Comparison of ENCODE assay signal across 8 cellular contexts in genomic region chr17:77425791-77426641, GRCh38.
DNase-seq lines count a peak whose midpoint lies in the region; ATAC-seq, FAIRE-seq and TF ChIP-seq lines count a peak whose summit lies in the region.

No MANE protein-coding gene starts in this region.

- H3K27ac Mint-ChIP-seq in CD14-positive monocyte (peak overlapping the region; percentile 75 to 93 (median 90)), memory B cell (peak overlapping the region; percentile 87)

- H3K27me3 ChIP-seq in NT2/D1 (ENCODE audit: insufficient read depth, insufficient read length) = no peaks in the 10 kb centered on the region
- H3K27me3 ChIP-seq in bronchial epithelial cell (ENCODE audit: control insufficient read depth, insufficient read depth, low read length) = no peaks in the 10 kb centered on the region
- H3K27me3 ChIP-seq in upper lobe of right lung = no peaks in the 10 kb centered on the region

- H3K36me3 Mint-ChIP-seq in CD14-positive monocyte (peaks cover 7 to 40% of the 10 kb centered on the region in 2 donors), memory B cell (no peaks in the 10 kb centered on the region)

- no peaks in the 10 kb centered on the region for H3K9me3 ChIP-seq in NT2/D1 (ENCODE audit: insufficient read depth, low read length)
- H3K9me3 ChIP-seq in upper lobe of right lung = no peaks in the 10 kb centered on the region

- H3K9me3 Mint-ChIP-seq in CD14-positive monocyte (no peaks in the 10 kb centered on the region), memory B cell (no peaks in the 10 kb centered on the region)

- H3K27me3 Mint-ChIP-seq in CD14-positive monocyte (ENCODE audit: low read depth in 3 of 3) = no peaks in the 10 kb centered on the region
- H3K27me3 Mint-ChIP-seq in memory B cell = no peaks in the 10 kb centered on the region

- DNase-seq in CD14-positive monocyte (ENCODE audit: low spot score) = peak; percentile 81
- no peak for DNase-seq in NT2/D1 (ENCODE audit: low read depth, low spot score)
- DNase-seq in bronchial epithelial cell (ENCODE audit: low read depth) = peak; percentile 71
- no peak for DNase-seq in memory B cell (ENCODE audit: low spot score in 2 of 2)
- no peak for DNase-seq in upper lobe of right lung
- no peak for DNase-seq in GF-D8 (lab: John Stamatoyannopoulos, UW)

- H3K36me3 ChIP-seq in NT2/D1 (ENCODE audit: insufficient read depth, insufficient read length, low read length) (peaks cover 30% of the 10 kb centered on the region), bronchial epithelial cell (ENCODE audit: control insufficient read depth, insufficient read depth, low read length) (peaks cover 15% of the 10 kb centered on the region), upper lobe of right lung (no peaks in the 10 kb centered on the region)

- ATAC-seq in memory B cell (ENCODE audit: low read depth) (no peak), upper lobe of right lung (no peak), HG03159 (IDR thresholded peaks at IDR 0.05; ENCODE audit: unreplicated experiment) (no peak), GM19452 (IDR thresholded peaks at IDR 0.05; ENCODE audit: unreplicated experiment) (no peak)

- H3K4me3 ChIP-seq in NT2/D1 (ENCODE audit: insufficient read length, low read depth) = no peak overlapping the region
- H3K4me3 ChIP-seq in bronchial epithelial cell (ENCODE audit: low read depth, low read length) = no peak overlapping the region
- H3K4me3 ChIP-seq in upper lobe of right lung = no peak overlapping the region

- peak overlapping the region; percentile 78 for H3K9ac ChIP-seq in NT2/D1 (ENCODE audit: insufficient read length, low read depth)

- peaks cover 87% of the 10 kb centered on the region for H3K4me1 Mint-ChIP-seq in CD14-positive monocyte
- peaks cover 50% of the 10 kb centered on the region for H3K4me1 Mint-ChIP-seq in memory B cell

- H3K4me3 Mint-ChIP-seq in CD14-positive monocyte (peak overlapping the region; percentile 30 to 57), memory B cell (no peak overlapping the region)

- H3K27ac ChIP-seq in upper lobe of right lung = peak overlapping the region; percentile 75

- FAIRE-seq in bronchial epithelial cell (lab: Jason Lieb, UNC) = peak; percentile 13

- intact Hi-C loops in CD14-positive monocyte (cut with micrococcal nuclease) = loop anchor here (5.0 kb wide), 2 partner anchors 36 to 94 kb away; no protein-coding TSS in a partner anchor
- intact Hi-C loops in upper lobe of right lung (cut with DNase I) = no loop called here

- H3K4me1 ChIP-seq in NT2/D1 (ENCODE audit: insufficient read depth, insufficient read length) = peaks cover 70% of the 10 kb centered on the region
- H3K4me1 ChIP-seq in upper lobe of right lung = peaks cover 87% of the 10 kb centered on the region

- no peak for TF ChIP-seq CTCF in CD14-positive monocyte (IDR thresholded peaks at IDR 0.05)
- no peak for TF ChIP-seq CTCF in bronchial epithelial cell (IDR thresholded peaks at IDR 0.05; ENCODE audit: insufficient read depth, low read length, severe bottlenecking)
- TF ChIP-seq CTCF in upper lobe of right lung (IDR thresholded peaks at IDR 0.05) = no peak

Comparison
In these comparisons a context has a peak if more than half of its experiments do, and no peak if none do; other contexts are left out.
1. DNase-seq: peak in CD14-positive monocyte (single experiment) and bronchial epithelial cell (single experiment); none in NT2/D1 (single experiment), memory B cell (0 of 2), upper lobe of right lung (single experiment) and GF-D8 (single experiment).